Comparison of ENCODE assay signal across 8 cellular contexts in genomic region chr17:69609495-69610315, GRCh38.
DNase-seq lines count a peak whose midpoint lies in the region; ATAC-seq and TF ChIP-seq lines count a peak whose summit lies in the region.

No MANE protein-coding gene starts in this region.

- CTCF ChIA-PET in OCI-LY7 (lab: Charles Lee; ENCODE audit: unreplicated experiment), result interaction anchor here (0.5 to 1.3 kb wide), 6 partner anchors 9 to 40 kb away, joined by 3 to 6 read pairs (median 4); no protein-coding TSS in a partner anchor

- intact Hi-C loops in OCI-LY7 (cut with micrococcal nuclease; ENCODE audit: unreplicated experiment) (loop anchor here (2.0 to 5.0 kb wide), 3 partner anchors 45 to 243 kb away; no protein-coding TSS in a partner anchor), gastrocnemius medialis (cut with DNase I; ENCODE audit: low total_unique reads) (loop anchor here (1.0 to 10.0 kb wide), 5 partner anchors 40 to 943 kb away; partner anchors contain the start of gene KCNJ2)

- BruUV-seq in OCI-LY7 (replicated peaks; lab: Mats Ljungman, UMichigan), result no TSS peak

- peaks cover 2% of the 10 kb centered on the region for H3K4me1 Mint-ChIP-seq in activated T-cell treated with anti-CD3 and anti-CD28 coated beads, Interleukin-2, amount 50 U/mL, for 24 hours (ENCODE audit: low read depth)

- peak; percentile 31 to 34 for ATAC-seq in gastrocnemius medialis
- no peak for ATAC-seq in HG03196 (IDR thresholded peaks at IDR 0.05; ENCODE audit: unreplicated experiment)
- ATAC-seq in HG02884 (IDR thresholded peaks at IDR 0.05; ENCODE audit: unreplicated experiment), result no peak

- DNase-seq in NCI-H2107 (lab: John Stamatoyannopoulos, UW) (peak; percentile 3), NCI-H2107 treated with DMSO at 0.1 percent for 48 hours (lab: John Stamatoyannopoulos, UW; ENCODE audit: unreplicated experiment) (no peak), OCI-LY7 (ENCODE audit: low spot score) (no peak), fibroblast of pulmonary artery (ENCODE audit: low read depth) (peak; percentile 51), gastrocnemius medialis (peak in 1 of 2 donors; percentile 15)
- DNase-seq in activated T-cell treated with anti-CD3 and anti-CD28 coated beads, Interleukin-2, amount 50 U/mL, for 24 hours, result no peak

- no peaks in the 10 kb centered on the region for H3K9me3 ChIP-seq in OCI-LY7 (ENCODE audit: low read length)
- H3K9me3 ChIP-seq in gastrocnemius medialis, result no peaks in the 10 kb centered on the region

- no peak for TF ChIP-seq POLR2A in gastrocnemius medialis (IDR thresholded peaks at IDR 0.05)

- no peaks in the 10 kb centered on the region for H3K9me3 Mint-ChIP-seq in activated T-cell treated with anti-CD3 and anti-CD28 coated beads, Interleukin-2, amount 50 U/mL, for 24 hours

- H3K4me1 ChIP-seq in OCI-LY7 (ENCODE audit: insufficient read depth, low read length, poor library complexity, severe bottlenecking), result peaks cover 39% of the 10 kb centered on the region
- peaks cover 27 to 35% of the 10 kb centered on the region in 2 donors for H3K4me1 ChIP-seq in gastrocnemius medialis

- H4K20me1 ChIP-seq in OCI-LY7 (ENCODE audit: insufficient read depth, low read length), result no peaks in the 10 kb centered on the region

- H3K9me2 ChIP-seq in OCI-LY7 (ENCODE audit: insufficient read depth, low read length), result no peaks in the 10 kb centered on the region

- H3K27ac ChIP-seq in OCI-LY7 (ENCODE audit: low read depth, low read length, poor library complexity, severe bottlenecking), result no peak overlapping the region
- peak overlapping the region; percentile 69 to 80 (median 72) for H3K27ac ChIP-seq in gastrocnemius medialis

- H3K27ac Mint-ChIP-seq in activated T-cell treated with anti-CD3 and anti-CD28 coated beads, Interleukin-2, amount 50 U/mL, for 24 hours, result no peak overlapping the region

- peaks cover 12% of the 10 kb centered on the region for H3K27me3 Mint-ChIP-seq in activated T-cell treated with anti-CD3 and anti-CD28 coated beads, Interleukin-2, amount 50 U/mL, for 24 hours

- POLR2A ChIA-PET in OCI-LY7 (lab: Charles Lee), result interaction anchor here (0.6 to 3.6 kb wide), 12 partner anchors 9 to 562 kb away, joined by 3 to 31 read pairs (median 4); no protein-coding TSS in a partner anchor

- no peak overlapping the region for H3K4me3 Mint-ChIP-seq in activated T-cell treated with anti-CD3 and anti-CD28 coated beads, Interleukin-2, amount 50 U/mL, for 24 hours

- no peaks in the 10 kb centered on the region for H3K36me3 Mint-ChIP-seq in activated T-cell treated with anti-CD3 and anti-CD28 coated beads, Interleukin-2, amount 50 U/mL, for 24 hours (ENCODE audit: low read depth)

- peak; percentile 93 for TF ChIP-seq CTCF in OCI-LY7 (conservative IDR thresholded peaks at IDR 0.05; ENCODE audit: low read length)
- peak; percentile 82 for TF ChIP-seq CTCF in fibroblast of pulmonary artery (IDR thresholded peaks at IDR 0.05; ENCODE audit: low read length, missing control alignments)
- peak; percentile 47 to 65 (median 54) for TF ChIP-seq CTCF in gastrocnemius medialis (IDR thresholded peaks at IDR 0.05 in 4 of 5, conservative IDR thresholded peaks at IDR 0.05 in 1 of 5)

- no peaks in the 10 kb centered on the region for H3K36me3 ChIP-seq in OCI-LY7 (ENCODE audit: insufficient read depth, low read length)
- no peaks in the 10 kb centered on the region for H3K36me3 ChIP-seq in gastrocnemius medialis

- H3K4me2 ChIP-seq in OCI-LY7 (ENCODE audit: low read length), result no peak overlapping the region

- in situ Hi-C loops in gastrocnemius medialis (cut with MboI; ENCODE audit: low sequenced_read_pairs in 4 of 4), result loop anchor here in 2 of 4 donors (5.0 to 10.0 kb wide), 2 partner anchors 535 to 538 kb away; no protein-coding TSS in a partner anchor

- H2AFZ ChIP-seq in OCI-LY7 (ENCODE audit: low read length), result no peak overlapping the region; the same call in 1 of the 2 replicates

- no peaks in the 10 kb centered on the region for H3K27me3 ChIP-seq in gastrocnemius medialis

- H3K4me3 ChIP-seq in OCI-LY7 (ENCODE audit: low read depth, low read length, poor library complexity, severe bottlenecking), result no peak overlapping the region
- H3K4me3 ChIP-seq in fibroblast of pulmonary artery (replicated peaks; ENCODE audit: low read depth, low read length), result no peak overlapping the region
- H3K4me3 ChIP-seq in gastrocnemius medialis, result no peak overlapping the region

- no peaks in the 10 kb centered on the region for H3K79me2 ChIP-seq in OCI-LY7 (ENCODE audit: insufficient read depth, low read depth, low read length)

Comparison
In these comparisons a context has a peak if more than half of its experiments do, and no peak if none do; other contexts are left out.
1. DNase-seq: peak in NCI-H2107 (single experiment) and fibroblast of pulmonary artery (single experiment); none in NCI-H2107 treated with DMSO at 0.1 percent for 48 hours (single experiment), OCI-LY7 (single experiment) and activated T-cell treated with anti-CD3 and anti-CD28 coated beads, Interleukin-2, amount 50 U/mL, for 24 hours (single experiment).
2. ATAC-seq: peak in gastrocnemius medialis (2 of 2); none in HG03196 (single experiment) and HG02884 (single experiment).
3. Peak in every context shown above with its lines, with median percentiles within 50 percentile points of each other: CTCF ChIP-seq.